8 cellular contexts compared by ENCODE assay signal in genomic region chr11:111541209-111542061, GRCh38. TPM values are rescaled to one million over a fixed set of nuclear protein-coding genes. Genes with fewer than 3 reads are reported as not detected.
DNase-seq lines count a peak whose midpoint lies in the region; ATAC-seq and TF ChIP-seq lines count a peak whose summit lies in the region.

No MANE protein-coding gene starts in this region.

- TF ChIP-seq CTCF in heart left ventricle (IDR thresholded peaks at IDR 0.05) (no peak), ovary (IDR thresholded peaks at IDR 0.05) (no peak)

- H3K9me3 Mint-ChIP-seq in activated CD4-positive, alpha-beta T cell treated with anti-CD3 and anti-CD28 coated beads, Interleukin-2, amount 10 ng/mL, durations not matched to agents 7 days and 5 days: peaks cover 3% of the 10 kb centered on the region
- no peaks in the 10 kb centered on the region for H3K9me3 Mint-ChIP-seq in activated naive CD8-positive, alpha-beta T cell (ENCODE audit: low read depth)

- H3K27me3 Mint-ChIP-seq in activated CD4-positive, alpha-beta T cell treated with anti-CD3 and anti-CD28 coated beads, Interleukin-2, amount 10 ng/mL, durations not matched to agents 7 days and 5 days: peaks cover 65% of the 10 kb centered on the region
- H3K27me3 Mint-ChIP-seq in activated naive CD8-positive, alpha-beta T cell: peaks cover 1% of the 10 kb centered on the region

- POLR2A ChIA-PET in activated CD4-positive, alpha-beta T cell treated with anti-CD3 and anti-CD28 coated beads, Interleukin-2, amount 10 ng/mL, durations not matched to agents 7 days and 5 days (lab: Charles Lee): interaction anchor here (0.7 kb wide), 1 partner anchor 13 kb away, joined by 4 read pairs; no protein-coding TSS in a partner anchor

- H3K9me3 ChIP-seq in heart left ventricle: no peaks in the 10 kb centered on the region
- no peaks in the 10 kb centered on the region for H3K9me3 ChIP-seq in ovary

- H3K27ac Mint-ChIP-seq in activated CD4-positive, alpha-beta T cell treated with anti-CD3 and anti-CD28 coated beads, Interleukin-2, amount 10 ng/mL, durations not matched to agents 7 days and 5 days: no peak overlapping the region
- H3K27ac Mint-ChIP-seq in activated naive CD8-positive, alpha-beta T cell: peak overlapping the region; percentile 81

- H3K36me3 ChIP-seq in heart left ventricle: peaks cover 0 to 7% (median 0%) of the 10 kb centered on the region in 9 donors
- no peaks in the 10 kb centered on the region for H3K36me3 ChIP-seq in ovary

- no peak for DNase-seq in activated CD4-positive, alpha-beta T cell treated with anti-CD3 and anti-CD28 coated beads, Interleukin-2, amount 10 ng/mL, durations not matched to agents 7 days and 5 days
- DNase-seq in activated CD4-positive, alpha-beta T cell treated with anti-CD3 and anti-CD28 coated beads, Interleukin-2, amount 50 U/mL, for 4 hours: no peak
- DNase-seq in heart left ventricle: peak; percentile 57 to 71 (median 63)
- DNase-seq in ovary: peak; percentile 69 to 83 (median 80)
- DNase-seq in superior temporal gyrus (ENCODE audit: extremely low spot score): no peak
- DNase-seq in NCI-H1092 treated with DMSO at 0.1 percent for 48 hours (lab: John Stamatoyannopoulos, UW): no peak

- H3K36me3 Mint-ChIP-seq in activated CD4-positive, alpha-beta T cell treated with anti-CD3 and anti-CD28 coated beads, Interleukin-2, amount 10 ng/mL, durations not matched to agents 7 days and 5 days (ENCODE audit: low read depth): peaks cover 5% of the 10 kb centered on the region
- peaks cover 3% of the 10 kb centered on the region for H3K36me3 Mint-ChIP-seq in activated naive CD8-positive, alpha-beta T cell

- peaks cover 0 to 34% (median 0%) of the 10 kb centered on the region in 9 donors for H3K27me3 ChIP-seq in heart left ventricle
- H3K27me3 ChIP-seq in ovary: no peaks in the 10 kb centered on the region

- H3K27ac ChIP-seq in heart left ventricle: peak overlapping the region; percentile 35 to 90 (median 69)
- peak overlapping the region; percentile 75 to 86 for H3K27ac ChIP-seq in ovary

- TF ChIP-seq POLR2A in heart left ventricle (IDR thresholded peaks at IDR 0.05) (no peak), ovary (IDR thresholded peaks at IDR 0.05) (peak; percentile 27)

- ATAC-seq in heart left ventricle: peak; percentile 58 to 83 (median 69)
- no peak for ATAC-seq in HG03571 (IDR thresholded peaks at IDR 0.05; ENCODE audit: unreplicated experiment)

- TF ChIP-seq EP300 in ovary (IDR thresholded peaks at IDR 0.05): no peak

- peaks cover 30% of the 10 kb centered on the region for H3K4me1 Mint-ChIP-seq in activated CD4-positive, alpha-beta T cell treated with anti-CD3 and anti-CD28 coated beads, Interleukin-2, amount 10 ng/mL, durations not matched to agents 7 days and 5 days
- H3K4me1 Mint-ChIP-seq in activated naive CD8-positive, alpha-beta T cell (ENCODE audit: low read depth): peaks cover 48% of the 10 kb centered on the region

- intact Hi-C loops in heart left ventricle (cut with DNase I) (no loop called here), ovary (cut with DNase I) (no loop called here)

- H3K4me3 Mint-ChIP-seq in activated CD4-positive, alpha-beta T cell treated with anti-CD3 and anti-CD28 coated beads, Interleukin-2, amount 10 ng/mL, durations not matched to agents 7 days and 5 days: peak overlapping the region; percentile 55
- H3K4me3 Mint-ChIP-seq in activated naive CD8-positive, alpha-beta T cell: peak overlapping the region; percentile 90

- CTCF ChIA-PET in activated CD4-positive, alpha-beta T cell treated with anti-CD3 and anti-CD28 coated beads, Interleukin-2, amount 10 ng/mL, durations not matched to agents 7 days and 5 days (lab: Charles Lee): no interaction called here

- H3K4me1 ChIP-seq in heart left ventricle (peaks cover 0 to 30% (median 16%) of the 10 kb centered on the region in 12 donors), ovary (ENCODE audit: insufficient read depth) (no peaks in the 10 kb centered on the region)

- 4 to 6% (median 5%) methylated on average over 42 of the region's 42 CpGs for WGBS in heart left ventricle, 4 donors
- WGBS in ovary, 3 donors: 3 to 5% (median 3%) methylated on average over 41 to 42 of the region's 42 CpGs

- H3K4me3 ChIP-seq in heart left ventricle: peak overlapping the region; percentile 53 to 70 (median 62)
- peak overlapping the region; percentile 61 for H3K4me3 ChIP-seq in ovary

RNA-seq across cellular contexts. Expression of gene LAYN, which starts 0.9 kb away (rescaled TPM):
- under 1 TPM; 0.71 to 0.89 TPM for total RNA-seq in activated CD4-positive, alpha-beta T cell treated with anti-CD3 and anti-CD28 coated beads, Interleukin-2, amount 10 ng/mL, durations not matched to agents 7 days and 5 days
- 1 to 10 TPM; 2.1 to 6.9 (median 2.8) TPM for total RNA-seq in heart left ventricle
- polyA plus RNA-seq in heart left ventricle: 1 to 10 TPM; 1.2 to 4.4 TPM
- total RNA-seq in ovary: 10 to 100 TPM; 17.8 to 45.7 (median 29.1) TPM
- polyA plus RNA-seq in ovary: 10 to 100 TPM; 24.8 to 40.6 TPM

RNA-seq across cellular contexts. Expression of gene HOATZ, which starts 26.9 kb away (rescaled TPM):
- not detected for total RNA-seq in activated CD4-positive, alpha-beta T cell treated with anti-CD3 and anti-CD28 coated beads, Interleukin-2, amount 10 ng/mL, durations not matched to agents 7 days and 5 days
- total RNA-seq in heart left ventricle (not detected), ovary (10 to 100 TPM in 1 of 7 donors, 1 to 10 TPM in 4, not detected in 2; 1.7 to 30.8 (median 2.0) TPM)
- polyA plus RNA-seq in heart left ventricle (not detected), ovary (under 1 TPM in 1 of 2 donors, not detected in 1; 0.34 TPM)

RNA-seq across cellular contexts. Expression of gene BTG4, which starts 29.2 kb away (rescaled TPM):
- not detected for total RNA-seq in activated CD4-positive, alpha-beta T cell treated with anti-CD3 and anti-CD28 coated beads, Interleukin-2, amount 10 ng/mL, durations not matched to agents 7 days and 5 days
- total RNA-seq in heart left ventricle (not detected), ovary (under 1 TPM in 1 of 7 donors, not detected in 6; 0.34 TPM)
- polyA plus RNA-seq in heart left ventricle (not detected), ovary (not detected)

Comparison
In these comparisons a context has a peak if more than half of its experiments do, and no peak if none do; other contexts are left out.
1. DNase-seq: peak in heart left ventricle (5 of 5) and ovary (5 of 5); none in activated CD4-positive, alpha-beta T cell treated with anti-CD3 and anti-CD28 coated beads, Interleukin-2, amount 10 ng/mL, durations not matched to agents 7 days and 5 days (single experiment), activated CD4-positive, alpha-beta T cell treated with anti-CD3 and anti-CD28 coated beads, Interleukin-2, amount 50 U/mL, for 4 hours (0 of 2), superior temporal gyrus (single experiment) and NCI-H1092 treated with DMSO at 0.1 percent for 48 hours (single experiment).